ENCODE assay signal across 8 cellular contexts in genomic region chr19:1885398-1886119, GRCh38. TPM values are rescaled to one million over a fixed set of nuclear protein-coding genes. Genes with fewer than 3 reads are reported as not detected.
A peak's percentile ranks its signal among the peaks of the same experiment; 100 is the strongest.
DNase-seq lines count a peak whose midpoint lies in the region; ATAC-seq, FAIRE-seq and TF ChIP-seq lines count a peak whose summit lies in the region.
"Not testable (repeated sequence)": the region's sequence is repeated elsewhere in the genome, so short reads cannot be mapped to it uniquely, and the experiment has no call there.

ABHD17A (minus strand) TSS chr19:1885496; CDS start chr19:1881566, 3,930 bp downstream.

- not testable (repeated sequence) for H3K9me3 Mint-ChIP-seq in activated T-helper 1 cell treated with anti-CD3 and anti-CD28 coated beads, Interleukin-12 subunit alpha, Interleukin-12 subunit beta, Interleukin-2, Interleukin-4 antibody, amounts not matched to agents 30 ng/mL and 10 ng/mL and 1 ng/mL, durations not matched to agents 14 hours and 24 hours and 36 hours

- not testable (repeated sequence) for H3K27me3 Mint-ChIP-seq in activated T-helper 1 cell treated with anti-CD3 and anti-CD28 coated beads, Interleukin-12 subunit alpha, Interleukin-12 subunit beta, Interleukin-2, Interleukin-4 antibody, amounts not matched to agents 30 ng/mL and 10 ng/mL and 1 ng/mL, durations not matched to agents 14 hours and 24 hours and 36 hours (ENCODE audit: insufficient read depth)

- not testable (repeated sequence) for H3K9me3 ChIP-seq in mucosa of stomach (ENCODE audit: control insufficient read depth, low read length)

- peak within 1 kb of the TSS; percentile 99 for H3K27ac Mint-ChIP-seq in activated T-helper 1 cell treated with anti-CD3 and anti-CD28 coated beads, Interleukin-12 subunit alpha, Interleukin-12 subunit beta, Interleukin-2, Interleukin-4 antibody, amounts not matched to agents 30 ng/mL and 10 ng/mL and 1 ng/mL, durations not matched to agents 14 hours and 24 hours and 36 hours

- H3K4me1 ChIP-seq in mucosa of stomach (ENCODE audit: control insufficient read depth, insufficient read depth, low read length): peaks cover 21% of the 10 kb centered on the region

- H3K4me3 Mint-ChIP-seq in activated T-helper 1 cell treated with anti-CD3 and anti-CD28 coated beads, Interleukin-12 subunit alpha, Interleukin-12 subunit beta, Interleukin-2, Interleukin-4 antibody, amounts not matched to agents 30 ng/mL and 10 ng/mL and 1 ng/mL, durations not matched to agents 14 hours and 24 hours and 36 hours: peak within 1 kb of the TSS; percentile 99

- CTCF ChIA-PET in RWPE1 (lab: Yijun Ruan, JAX): interaction anchor here (0.6 to 0.7 kb wide), 2 partner anchors 192 to 1116 kb away, joined by 3 to 5 read pairs; no protein-coding TSS in a partner anchor

- not testable (repeated sequence) for TF ChIP-seq CTCF in D721Med (IDR thresholded peaks at IDR 0.05; ENCODE audit: insufficient read depth, missing control alignments); RWPE1 (conservative IDR thresholded peaks at IDR 0.05; ENCODE audit: low read depth)

- POLR2A ChIA-PET in RWPE1 (lab: Yijun Ruan, JAX; ENCODE audit: low non-redundant PET): interaction anchor here (0.5 to 1.0 kb wide), 3 partner anchors 9 to 682 kb away, joined by 3 to 4 read pairs (median 3); partner anchors contain the start of genes ADAT3 and SCAMP4

- peak within 1 kb of the TSS; percentile 72 for H3K9ac ChIP-seq in mucosa of stomach (ENCODE audit: low read length)

- H3K27me3 ChIP-seq in mucosa of stomach (ENCODE audit: control insufficient read depth, insufficient read depth, low read length): not testable (repeated sequence)

- ATAC-seq in GM21737 (IDR thresholded peaks at IDR 0.05; ENCODE audit: unreplicated experiment) (peak; percentile 75), esophagus mucosa (peak; percentile 93)

- H3K27ac ChIP-seq in RWPE1: peak within 1 kb of the TSS; percentile 82

- H3K4me3 ChIP-seq in mucosa of stomach (ENCODE audit: low read length): peak within 1 kb of the TSS; percentile 60

- peaks cover 28% of the 10 kb centered on the region for H3K4me1 Mint-ChIP-seq in activated T-helper 1 cell treated with anti-CD3 and anti-CD28 coated beads, Interleukin-12 subunit alpha, Interleukin-12 subunit beta, Interleukin-2, Interleukin-4 antibody, amounts not matched to agents 30 ng/mL and 10 ng/mL and 1 ng/mL, durations not matched to agents 14 hours and 24 hours and 36 hours (ENCODE audit: low read depth)

- not testable (repeated sequence) for H3K36me3 ChIP-seq in mucosa of stomach (ENCODE audit: control insufficient read depth, insufficient read depth, low read length)

- H3K36me3 Mint-ChIP-seq in activated T-helper 1 cell treated with anti-CD3 and anti-CD28 coated beads, Interleukin-12 subunit alpha, Interleukin-12 subunit beta, Interleukin-2, Interleukin-4 antibody, amounts not matched to agents 30 ng/mL and 10 ng/mL and 1 ng/mL, durations not matched to agents 14 hours and 24 hours and 36 hours (ENCODE audit: low read depth): peaks cover 14% of the 10 kb centered on the region

- DNase-seq in D721Med (ENCODE audit: insufficient read length, low spot score): peak; percentile 96
- DNase-seq in LoVo (ENCODE audit: low spot score): peak; percentile 91
- peak; percentile 89 for DNase-seq in RWPE1 (ENCODE audit: low spot score)
- DNase-seq in activated T-helper 1 cell treated with anti-CD3 and anti-CD28 coated beads, Interleukin-12 subunit alpha, Interleukin-12 subunit beta, Interleukin-2, Interleukin-4 antibody, amounts not matched to agents 30 ng/mL and 10 ng/mL and 1 ng/mL, durations not matched to agents 14 hours and 24 hours and 36 hours (ENCODE audit: low spot score): peak; percentile 90
- peak; percentile 92 for DNase-seq in stimulated activated CD8-positive, alpha-beta memory T cell treated with anti-CD3 and anti-CD28 coated beads, Interleukin-4, amount 100 ng/mL, for 24 hours (ENCODE audit: low read depth)

- not testable (repeated sequence) for FAIRE-seq in D721Med (lab: Jason Lieb, UNC)

- intact Hi-C loops in activated T-helper 1 cell treated with anti-CD3 and anti-CD28 coated beads, Interleukin-12 subunit alpha, Interleukin-12 subunit beta, Interleukin-2, Interleukin-4 antibody, amounts not matched to agents 30 ng/mL and 10 ng/mL and 1 ng/mL, durations not matched to agents 14 hours and 24 hours and 36 hours (cut with micrococcal nuclease): loop anchor here (1.0 kb wide), 3 partner anchors 20 to 211 kb away; partner anchors contain the start of genes ADAT3, IZUMO4, MOB3A and REXO1

RNA-seq across cellular contexts. Expression of gene ABHD17A, which starts in this region (rescaled TPM):
- 115 TPM in 2 replicates for total RNA-seq in activated T-helper 1 cell treated with anti-CD3 and anti-CD28 coated beads, Interleukin-12 subunit alpha, Interleukin-12 subunit beta, Interleukin-2, Interleukin-4 antibody, amounts not matched to agents 30 ng/mL and 10 ng/mL and 1 ng/mL, durations not matched to agents 14 hours and 24 hours and 36 hours
- total RNA-seq in esophagus mucosa: 50.9 TPM

Comparison
In these comparisons a context has a peak if more than half of its experiments do, and no peak if none do; other contexts are left out.
1. Peak in every context shown above with its lines: DNase-seq, ATAC-seq, H3K4me3 ChIP-seq and H3K27ac ChIP-seq.